18 cellular contexts compared by ENCODE assay signal in genomic region chr7:152564656-152565055, GRCh38.
DNase-seq lines count a peak whose midpoint lies in the region; ATAC-seq and TF ChIP-seq lines count a peak whose summit lies in the region.
"Had no signal": no experiment of that assay in that cellular context is flagged by ENCODE, and none has a peak within 500 bp of the region (broad histone marks: within the 10 kb centered on the region; RNA-seq: fewer than 3 reads in every experiment).

No MANE protein-coding gene starts in this region.

- POLR2A ChIA-PET in naive thymus-derived CD4-positive, alpha-beta T cell (lab: Charles Lee): no interaction called here

- DNase-seq in LNCaP clone FGC (ENCODE audit: low read depth) (peak; percentile 14), dorsolateral prefrontal cortex (no peak), DMS79 treated with DMSO at 0.1 percent for 48 hours (lab: John Stamatoyannopoulos, UW) (no peak), KG1 (lab: John Stamatoyannopoulos, UW) (no peak)
- DNase-seq in naive thymus-derived CD4-positive, alpha-beta T cell: no peak
- no peak for DNase-seq in activated CD8-positive, alpha-beta memory T cell treated with anti-CD3 and anti-CD28 coated beads for 24 hours
- DNase-seq: 8988T; C1 segment of cervical spinal cord; CD4-positive, CD25-positive, alpha-beta regulatory T cell; CD8-positive, alpha-beta memory T cell; COR-L47; DMS 273 treated with DMSO at 0.1 percent for 48 hours; DMS53; H9 had no signal

- no peaks in the 10 kb centered on the region for H3K36me3 ChIP-seq in naive thymus-derived CD4-positive, alpha-beta T cell (ENCODE audit: control insufficient read depth in 2 of 3, insufficient read depth in 3 of 3, low read length in 3 of 3)

- no peaks in the 10 kb centered on the region for H3K36me3 Mint-ChIP-seq in naive thymus-derived CD4-positive, alpha-beta T cell
- H3K36me3 Mint-ChIP-seq: CD4-positive, CD25-positive, alpha-beta regulatory T cell; CD8-positive, alpha-beta memory T cell had no signal

- H3K4me1 ChIP-seq in naive thymus-derived CD4-positive, alpha-beta T cell (ENCODE audit: control insufficient read depth in 2 of 2, insufficient read depth in 2 of 2, low read length in 2 of 2): no peaks in the 10 kb centered on the region

- no peaks in the 10 kb centered on the region for H3K27me3 ChIP-seq in naive thymus-derived CD4-positive, alpha-beta T cell (ENCODE audit: control insufficient read depth in 2 of 2, insufficient read depth in 2 of 2, low read length in 2 of 2)
- no peaks in the 10 kb centered on the region for H3K27me3 ChIP-seq in dorsolateral prefrontal cortex

- intact Hi-C loops in naive thymus-derived CD4-positive, alpha-beta T cell (cut with micrococcal nuclease): loop anchor here in 1 of 2 donors (5.0 kb wide), 1 partner anchor 227 kb away; no protein-coding TSS in a partner anchor
- intact Hi-C loops in dorsolateral prefrontal cortex (cut with DNase I): no loop called here

- no peaks in the 10 kb centered on the region for H3K9me3 ChIP-seq in naive thymus-derived CD4-positive, alpha-beta T cell (ENCODE audit: control insufficient read depth in 2 of 3, low read length in 3 of 3)

- H3K4me1 Mint-ChIP-seq in naive thymus-derived CD4-positive, alpha-beta T cell: peaks cover 0 to 19% (median 13%) of the 10 kb centered on the region in 7 donors

- peaks cover 0 to 11% (median 5%) of the 10 kb centered on the region in 5 donors for H3K27me3 Mint-ChIP-seq in naive thymus-derived CD4-positive, alpha-beta T cell

- no peak overlapping the region for H3K27ac Mint-ChIP-seq in naive thymus-derived CD4-positive, alpha-beta T cell
- H3K27ac Mint-ChIP-seq: CD8-positive, alpha-beta memory T cell; H9 had no signal

- H3K27ac ChIP-seq in 22Rv1 (peak overlapping the region; percentile 5; the same call in 1 of the 2 replicates), VCaP (peak overlapping the region; percentile 7; the same call in 1 of the 2 replicates), dorsolateral prefrontal cortex (no peak overlapping the region)
- H3K27ac ChIP-seq in naive thymus-derived CD4-positive, alpha-beta T cell (ENCODE audit: low read depth, low read length): no peak overlapping the region

- H3K4me3 ChIP-seq in LNCaP clone FGC (ENCODE audit: low read depth, low read length) (no peak overlapping the region), dorsolateral prefrontal cortex (no peak overlapping the region)
- H3K4me3 ChIP-seq in naive thymus-derived CD4-positive, alpha-beta T cell (ENCODE audit: low read length): no peak overlapping the region

- H3K4me3 Mint-ChIP-seq in naive thymus-derived CD4-positive, alpha-beta T cell: peak overlapping the region in 2 of 10 donors; percentile 7 to 60
- H3K4me3 Mint-ChIP-seq: CD4-positive, CD25-positive, alpha-beta regulatory T cell; H9; IgD-negative memory B cell had no signal

- TF ChIP-seq CTCF in 22Rv1 (IDR thresholded peaks at IDR 0.05) (no peak), LNCaP clone FGC (IDR thresholded peaks at IDR 0.05; ENCODE audit: control insufficient read depth, extremely low read depth, insufficient read depth) (no peak), VCaP (conservative IDR thresholded peaks at IDR 0.05) (no peak), dorsolateral prefrontal cortex (IDR thresholded peaks at IDR 0.05 in 54 of 56, conservative IDR thresholded peaks at IDR 0.05 in 2 of 56; ENCODE audit: low read depth in 1 of 56, partially characterized antibody in 56 of 56) (no peak)

- H3K9me3 Mint-ChIP-seq in naive thymus-derived CD4-positive, alpha-beta T cell: no peaks in the 10 kb centered on the region
- H3K9me3 Mint-ChIP-seq: CD8-positive, alpha-beta memory T cell; H9 had no signal

- CTCF ChIA-PET in naive thymus-derived CD4-positive, alpha-beta T cell (lab: Charles Lee): no interaction called here

- ATAC-seq in naive thymus-derived CD4-positive, alpha-beta T cell: peak; percentile 24
- ATAC-seq: HepG2 had no signal

Comparison
In these comparisons a context has a peak if more than half of its experiments do, and no peak if none do; other contexts are left out.
1. H3K27ac ChIP-seq: peak in 22Rv1 (single experiment) and VCaP (single experiment); none in naive thymus-derived CD4-positive, alpha-beta T cell (single experiment) and dorsolateral prefrontal cortex (0 of 59).